In genomic region chr6:149419696-149420404, GRCh38 we compare ENCODE assay signal across 21 cellular contexts. TPM values are rescaled to one million over a fixed set of nuclear protein-coding genes. Genes with fewer than 3 reads are reported as not detected.
DNase-seq lines count a peak whose midpoint lies in the region; TF ChIP-seq lines count a peak whose summit lies in the region.
"Had no signal": no experiment of that assay in that cellular context is flagged by ENCODE, and none has a peak within 500 bp of the region (broad histone marks: within the 10 kb centered on the region; RNA-seq: fewer than 3 reads in every experiment).

No MANE protein-coding gene starts in this region.

- no peaks in the 10 kb centered on the region for H3K79me2 ChIP-seq in hepatocyte

- H2AFZ ChIP-seq in hepatocyte = no peak overlapping the region

- no peak overlapping the region for H3K27ac ChIP-seq in hepatocyte
- H3K27ac ChIP-seq: C4-2B, Peyer's patch, SJSA1 had no signal

- H3K4me1 Mint-ChIP-seq in activated CD4-positive, alpha-beta T cell treated with anti-CD3 and anti-CD28 coated beads, Interleukin-2, amount 10 ng/mL, durations not matched to agents 24 days and 14 days = peaks cover 23% of the 10 kb centered on the region

- no peaks in the 10 kb centered on the region for H3K9me2 ChIP-seq in hepatocyte (replicated peaks; ENCODE audit: insufficient read depth)

- intact Hi-C loops in activated CD4-positive, alpha-beta T cell treated with anti-CD3 and anti-CD28 coated beads, Interleukin-2, amount 10 ng/mL, durations not matched to agents 24 days and 14 days (cut with micrococcal nuclease) = no loop called here

- 92% methylated on average over 13 of the region's 13 CpGs for WGBS in hepatocyte (ENCODE audit: low lambda C conversion rate, missing lambda C conversion rate)

- no peaks in the 10 kb centered on the region for H3K27me3 ChIP-seq in hepatocyte
- H3K27me3 ChIP-seq: Peyer's patch, SJSA1 had no signal

- no peak for TF ChIP-seq CTCF in hepatocyte (IDR thresholded peaks at IDR 0.05; ENCODE audit: poor library complexity)

- no peaks in the 10 kb centered on the region for H3K9me3 ChIP-seq in hepatocyte (ENCODE audit: low read depth)
- H3K9me3 ChIP-seq: Peyer's patch, SJSA1 had no signal

- H3K27ac Mint-ChIP-seq in activated CD4-positive, alpha-beta T cell treated with anti-CD3 and anti-CD28 coated beads, Interleukin-2, amount 10 ng/mL, durations not matched to agents 24 days and 14 days = peak overlapping the region; percentile 11
- H3K27ac Mint-ChIP-seq: CD8-positive, alpha-beta memory T cell had no signal

- no peaks in the 10 kb centered on the region for H3K36me3 ChIP-seq in hepatocyte (replicated peaks; ENCODE audit: insufficient read depth, low read depth)
- H3K36me3 ChIP-seq: Peyer's patch, SJSA1 had no signal

- no peaks in the 10 kb centered on the region for H3K27me3 Mint-ChIP-seq in activated CD4-positive, alpha-beta T cell treated with anti-CD3 and anti-CD28 coated beads, Interleukin-2, amount 10 ng/mL, durations not matched to agents 24 days and 14 days

- H3K4me1 ChIP-seq in hepatocyte (ENCODE audit: insufficient read depth) = peaks cover 6% of the 10 kb centered on the region

- H3K4me2 ChIP-seq in hepatocyte = no peak overlapping the region

- DNase-seq in activated CD4-positive, alpha-beta T cell treated with anti-CD3 and anti-CD28 coated beads, Interleukin-2, amount 10 ng/mL, durations not matched to agents 24 days and 14 days = peak; percentile 52
- no peak for DNase-seq in activated CD4-positive, alpha-beta T cell treated with anti-CD3 and anti-CD28 coated beads for 4 hours
- DNase-seq in stimulated activated naive CD4-positive, alpha-beta T cell treated with Interleukin-2 at 50 U/mL for 16 hours (lab: John Stamatoyannopoulos, UW) = peak; percentile 0
- DNase-seq in stimulated activated naive CD4-positive, alpha-beta T cell (lab: John Stamatoyannopoulos, UW) = no peak
- DNase-seq in islet precursor cell (peak; percentile 19), hepatocyte (ENCODE audit: low spot score) (no peak), SW 1271 (lab: John Stamatoyannopoulos, UW) (no peak)
- DNase-seq: Calu3; CD8-positive, alpha-beta memory T cell; DMS153; Kasumi-1; NCI-H1694; NCI-H2081 treated with DMSO at 0.1 percent for 48 hours; NCI-H2171 treated with DMSO at 0.1 percent for 48 hours; NCI-H524 treated with DMSO at 0.1 percent for 48 hours; NCI-H82; Peyer's patch had no signal

- no peak overlapping the region for H3K4me3 ChIP-seq in hepatocyte
- H3K4me3 ChIP-seq: Peyer's patch, SJSA1 had no signal

- H3K9me3 Mint-ChIP-seq in activated CD4-positive, alpha-beta T cell treated with anti-CD3 and anti-CD28 coated beads, Interleukin-2, amount 10 ng/mL, durations not matched to agents 24 days and 14 days = peaks cover 10% of the 10 kb centered on the region

- no peak overlapping the region for H3K4me3 Mint-ChIP-seq in activated CD4-positive, alpha-beta T cell treated with anti-CD3 and anti-CD28 coated beads, Interleukin-2, amount 10 ng/mL, durations not matched to agents 24 days and 14 days
- H3K4me3 Mint-ChIP-seq: CD8-positive, alpha-beta memory T cell had no signal

- peaks cover 17% of the 10 kb centered on the region for H3K36me3 Mint-ChIP-seq in activated CD4-positive, alpha-beta T cell treated with anti-CD3 and anti-CD28 coated beads, Interleukin-2, amount 10 ng/mL, durations not matched to agents 24 days and 14 days (ENCODE audit: low read depth)

- H4K20me1 ChIP-seq in hepatocyte (ENCODE audit: insufficient read depth, poor library complexity, severe bottlenecking) = no peaks in the 10 kb centered on the region

RNA-seq across cellular contexts. Expression of gene SUMO4, which starts 19.8 kb away (rescaled TPM):
- total RNA-seq in activated CD4-positive, alpha-beta T cell treated with anti-CD3 and anti-CD28 coated beads, Interleukin-2, amount 10 ng/mL, durations not matched to agents 24 days and 14 days = 10.1 and 10.9 TPM in 2 replicates
- total RNA-seq in hepatocyte = 2.2 and 2.6 TPM in 2 replicates
- polyA plus RNA-seq in hepatocyte = 0.24 and 0.36 TPM in 2 replicates
- total RNA-seq: G401, Right ventricle myocardium inferior had no signal

Comparison
In these comparisons a context has a peak if more than half of its experiments do, and no peak if none do; other contexts are left out.
1. DNase-seq: peak in activated CD4-positive, alpha-beta T cell treated with anti-CD3 and anti-CD28 coated beads, Interleukin-2, amount 10 ng/mL, durations not matched to agents 24 days and 14 days (single experiment), stimulated activated naive CD4-positive, alpha-beta T cell treated with Interleukin-2 at 50 U/mL for 16 hours (single experiment) and islet precursor cell (single experiment); none in activated CD4-positive, alpha-beta T cell treated with anti-CD3 and anti-CD28 coated beads for 4 hours (0 of 2), stimulated activated naive CD4-positive, alpha-beta T cell (0 of 6), hepatocyte (single experiment) and SW 1271 (0 of 2).